Comparison of ENCODE assay signal across 9 cellular contexts in the genomic region with DNA sequence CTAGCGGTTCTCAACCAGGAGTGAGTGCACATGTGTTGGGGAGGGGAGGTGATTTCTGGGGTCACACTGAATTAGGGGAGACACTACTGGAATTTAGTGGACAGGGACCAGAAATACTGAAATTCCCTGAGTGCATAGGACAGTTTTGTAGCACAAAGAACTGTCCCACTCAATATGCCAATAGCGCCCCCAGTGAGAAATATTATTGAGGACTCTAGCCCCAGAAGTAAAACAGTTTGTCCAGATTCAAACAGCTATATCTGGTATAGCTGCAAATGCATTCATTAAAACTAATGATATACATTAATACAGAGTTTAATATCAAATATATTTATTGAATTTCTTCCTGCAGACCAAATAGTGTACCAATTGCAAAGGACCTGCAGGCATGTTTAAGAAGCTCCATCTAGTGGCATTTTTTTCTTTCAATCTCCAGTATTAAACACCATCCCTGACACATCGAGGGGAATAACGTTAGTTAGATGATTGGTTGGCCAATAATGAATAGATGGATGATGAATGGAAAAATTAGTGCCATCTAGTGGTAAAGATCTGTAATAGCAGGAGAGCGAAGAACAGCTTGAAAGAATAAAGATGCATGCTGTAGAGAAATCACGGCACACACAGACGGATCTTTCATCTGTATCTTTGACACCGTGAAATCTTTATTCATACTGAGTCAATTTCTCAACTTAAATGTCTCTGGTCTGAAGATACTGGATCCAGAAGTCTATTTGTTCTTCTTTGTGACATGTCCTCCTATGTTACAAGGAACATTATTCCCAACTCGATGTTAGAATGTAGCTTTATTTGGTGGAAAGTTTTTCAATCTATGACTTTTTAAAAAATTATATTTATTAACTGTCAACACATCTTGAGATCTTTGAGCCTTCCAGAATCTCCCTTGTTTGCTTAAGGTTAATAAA.
DNase-seq lines count a peak whose midpoint lies in the region; ATAC-seq and TF ChIP-seq lines count a peak whose summit lies in the region.
"Had no signal": no experiment of that assay in that cellular context is flagged by ENCODE, and none has a peak within 500 bp of the region (broad histone marks: within the 10 kb centered on the region; RNA-seq: fewer than 3 reads in every experiment).

No MANE protein-coding gene starts in this region.

- no peak overlapping the region for H3K4me3 Mint-ChIP-seq in T-cell

- no peaks in the 10 kb centered on the region for H3K27me3 Mint-ChIP-seq in T-cell

- intact Hi-C loops in prostate gland (cut with DNase I), result loop anchor here (5.0 kb wide), 1 partner anchor 170 kb away; no protein-coding TSS in a partner anchor

- peak; percentile 64 to 78 (median 74) for TF ChIP-seq CTCF in prostate gland (IDR thresholded peaks at IDR 0.05)

- POLR2A ChIA-PET in T-cell (lab: Charles Lee), result no interaction called here

- no peak overlapping the region for H3K27ac ChIP-seq in prostate gland

- H3K9me3 ChIP-seq in prostate gland, result no peaks in the 10 kb centered on the region
- H3K9me3 ChIP-seq: BLaER1 treated with 17β-estradiol and CSF1 and Interleukin-3, amounts not matched to agents 10 nM and 100 nM had no signal

- H3K4me3 ChIP-seq in prostate gland, result no peak overlapping the region
- H3K4me3 ChIP-seq: BLaER1 treated with 17β-estradiol and CSF1 and Interleukin-3, amounts not matched to agents 10 nM and 100 nM had no signal

- WGBS in prostate gland, result 34% methylated on average over 9 of the region's 9 CpGs

- no peak overlapping the region for H3K27ac Mint-ChIP-seq in T-cell

- no peaks in the 10 kb centered on the region for H3K9me3 Mint-ChIP-seq in T-cell

- DNase-seq in DMS79 treated with DMSO at 0.1 percent for 48 hours (lab: John Stamatoyannopoulos, UW), result peak; percentile 38
- no peak for DNase-seq in DMS79 (lab: John Stamatoyannopoulos, UW)
- peak; percentile 85 for DNase-seq in Kasumi-1 (lab: John Stamatoyannopoulos, UW)
- peak in 1 of 34 experiments; percentile 19 for DNase-seq in T-cell
- DNase-seq in foreskin melanocyte, result peak; percentile 71
- DNase-seq in prostate gland (ENCODE audit: low spot score), result no peak
- DNase-seq in cortex of kidney (lab: John Stamatoyannopoulos, UW), result no peak

- H3K36me3 Mint-ChIP-seq in T-cell, result no peaks in the 10 kb centered on the region

- no peaks in the 10 kb centered on the region for H3K27me3 ChIP-seq in prostate gland (replicated peaks; ENCODE audit: insufficient read depth)
- H3K27me3 ChIP-seq: BLaER1 treated with 17β-estradiol and CSF1 and Interleukin-3, amounts not matched to agents 10 nM and 100 nM had no signal

- H3K4me1 ChIP-seq in prostate gland (replicated peaks), result no peaks in the 10 kb centered on the region

- no peak for TF ChIP-seq POLR2A in prostate gland (IDR thresholded peaks at IDR 0.05)

- H3K36me3 ChIP-seq in prostate gland, result no peaks in the 10 kb centered on the region
- H3K36me3 ChIP-seq: BLaER1 treated with 17β-estradiol and CSF1 and Interleukin-3, amounts not matched to agents 10 nM and 100 nM had no signal

- peak; percentile 78 for ATAC-seq in GM21515 (IDR thresholded peaks at IDR 0.05; ENCODE audit: unreplicated experiment)
- peak; percentile 45 to 81 (median 65) for ATAC-seq in T-cell (replicated peaks in 1 of 4)

- CTCF ChIA-PET in T-cell (lab: Charles Lee), result interaction anchor here (0.5 to 2.7 kb wide), 24 partner anchors 9 to 1569 kb away, joined by 3 to 79 read pairs (median 4); no protein-coding TSS in a partner anchor

- peaks cover 0 to 5% (median 4%) of the 10 kb centered on the region in 3 donors for H3K4me1 Mint-ChIP-seq in T-cell

Comparison
In these comparisons a context has a peak if more than half of its experiments do, and no peak if none do; other contexts are left out.
1. DNase-seq: peak in DMS79 treated with DMSO at 0.1 percent for 48 hours (single experiment), Kasumi-1 (2 of 2) and foreskin melanocyte (single experiment); none in DMS79 (single experiment), prostate gland (single experiment) and cortex of kidney (single experiment).